ENCODE assay signal across 9 cellular contexts in genomic region chr1:18921506-18922251, GRCh38. TPM values are rescaled to one million over a fixed set of nuclear protein-coding genes. Genes with fewer than 3 reads are reported as not detected.
DNase-seq lines count a peak whose midpoint lies in the region; ATAC-seq, FAIRE-seq and TF ChIP-seq lines count a peak whose summit lies in the region.
"Had no signal": no experiment of that assay in that cellular context is flagged by ENCODE, and none has a peak within 500 bp of the region (broad histone marks: within the 10 kb centered on the region; RNA-seq: fewer than 3 reads in every experiment).

No MANE protein-coding gene starts in this region.

- no peaks in the 10 kb centered on the region for H3K9me3 Mint-ChIP-seq in chondrocyte (ENCODE audit: low read depth)

- H3K27me3 ChIP-seq in OCI-LY3 (ENCODE audit: low read depth, low read length) (peaks cover 16% of the 10 kb centered on the region), thyroid gland (no peaks in the 10 kb centered on the region)

- H3K27ac ChIP-seq in OCI-LY3 (ENCODE audit: low read length): no peak overlapping the region
- H3K27ac ChIP-seq in thyroid gland: peak overlapping the region in 2 of 3 donors; percentile 90 to 94
- H3K27ac ChIP-seq: HL-60 had no signal

- no peak for DNase-seq in chondrocyte (ENCODE audit: low spot score)
- DNase-seq in lung microvascular endothelial cell (ENCODE audit: low read depth in 2 of 2): peak; percentile 57 to 59
- DNase-seq in thyroid gland: no peak
- no peak for DNase-seq in NCI-H69 (lab: John Stamatoyannopoulos, UW)
- DNase-seq in RCC 7860 (ENCODE audit: low spot score): no peak

- peak; percentile 46 for TF ChIP-seq CTCF in OCI-LY3 (IDR thresholded peaks at IDR 0.05; ENCODE audit: low read depth, low read length)
- peak; percentile 54 for TF ChIP-seq CTCF in chondrocyte (IDR thresholded peaks at IDR 0.05)
- TF ChIP-seq CTCF in thyroid gland (IDR thresholded peaks at IDR 0.05): peak in 1 of 6 experiments; percentile 13

- H3K9me3 ChIP-seq in OCI-LY3 (ENCODE audit: insufficient read depth, low read length): no peaks in the 10 kb centered on the region
- no peaks in the 10 kb centered on the region for H3K9me3 ChIP-seq in thyroid gland

- H4K20me1 ChIP-seq in OCI-LY3 (ENCODE audit: insufficient read depth, low read length): no peaks in the 10 kb centered on the region

- no peaks in the 10 kb centered on the region for H3K27me3 Mint-ChIP-seq in chondrocyte (ENCODE audit: low read depth)

- no peak for TF ChIP-seq POLR2A in thyroid gland (IDR thresholded peaks at IDR 0.05)

- peaks cover 7% of the 10 kb centered on the region for H3K36me3 Mint-ChIP-seq in chondrocyte (ENCODE audit: low read depth)

- H3K4me1 Mint-ChIP-seq in chondrocyte (ENCODE audit: low read depth): peaks cover 50% of the 10 kb centered on the region

- WGBS in thyroid gland, 2 donors: 78 to 79% methylated on average over 17 of the region's 17 CpGs

- H3K4me3 ChIP-seq in OCI-LY3 (ENCODE audit: low read length) (no peak overlapping the region), thyroid gland (replicated peaks in 1 of 3) (no peak overlapping the region)

- H2AFZ ChIP-seq in OCI-LY3 (ENCODE audit: low read depth, low read length): no peak overlapping the region

- peak overlapping the region; percentile 97 for H3K27ac Mint-ChIP-seq in chondrocyte (ENCODE audit: unreplicated experiment)

- no peak overlapping the region for H3K4me2 ChIP-seq in OCI-LY3 (ENCODE audit: low read length)

- H3K9ac ChIP-seq in OCI-LY3 (ENCODE audit: low read length): no peak overlapping the region

- H3K79me2 ChIP-seq in OCI-LY3 (ENCODE audit: low read length): no peaks in the 10 kb centered on the region

- intact Hi-C loops in thyroid gland (cut with DNase I): no loop called here

- no peak for FAIRE-seq in RCC 7860 (lab: Jason Lieb, UNC)
- FAIRE-seq: TTC549 had no signal

- no peak overlapping the region for H3K4me3 Mint-ChIP-seq in chondrocyte (ENCODE audit: unreplicated experiment)

- H3K4me1 ChIP-seq in OCI-LY3 (ENCODE audit: low read length) (peaks cover 21% of the 10 kb centered on the region), thyroid gland (peaks cover 36 to 47% of the 10 kb centered on the region in 2 donors)

- H3K36me3 ChIP-seq in OCI-LY3 (replicated peaks; ENCODE audit: low read depth, low read length): no peaks in the 10 kb centered on the region
- no peaks in the 10 kb centered on the region for H3K36me3 ChIP-seq in thyroid gland

- ATAC-seq in HG02642 (IDR thresholded peaks at IDR 0.05; ENCODE audit: poor library complexity, unreplicated experiment): no peak

RNA-seq across cellular contexts. Expression of gene ALDH4A1, which starts 19.3 kb away (rescaled TPM):
- 9.3 to 15.0 TPM (median 14.2 TPM) in 3 replicates for total RNA-seq in chondrocyte
- 11.8 and 14.7 TPM in 2 replicates for total RNA-seq in lung microvascular endothelial cell
- total RNA-seq in thyroid gland: 10 to 100 TPM in 3 of 4 donors, 1 to 10 TPM in 1; 5.4 to 29.9 (median 18.6) TPM

RNA-seq across cellular contexts. Expression of gene IFFO2, which starts 34.8 kb away (rescaled TPM):
- total RNA-seq in chondrocyte (13.9 to 18.9 TPM (median 18.8 TPM) in 3 replicates), lung microvascular endothelial cell (4.6 and 7.4 TPM in 2 replicates), thyroid gland (10 to 100 TPM in 3 of 4 donors, 1 to 10 TPM in 1; 7.2 to 11.3 (median 10.1) TPM)

Comparison
In these comparisons a context has a peak if more than half of its experiments do, and no peak if none do; other contexts are left out.
1. DNase-seq: peak in lung microvascular endothelial cell (2 of 2); none in chondrocyte (single experiment), thyroid gland (0 of 2), NCI-H69 (single experiment) and RCC 7860 (single experiment).